In the genomic region with DNA sequence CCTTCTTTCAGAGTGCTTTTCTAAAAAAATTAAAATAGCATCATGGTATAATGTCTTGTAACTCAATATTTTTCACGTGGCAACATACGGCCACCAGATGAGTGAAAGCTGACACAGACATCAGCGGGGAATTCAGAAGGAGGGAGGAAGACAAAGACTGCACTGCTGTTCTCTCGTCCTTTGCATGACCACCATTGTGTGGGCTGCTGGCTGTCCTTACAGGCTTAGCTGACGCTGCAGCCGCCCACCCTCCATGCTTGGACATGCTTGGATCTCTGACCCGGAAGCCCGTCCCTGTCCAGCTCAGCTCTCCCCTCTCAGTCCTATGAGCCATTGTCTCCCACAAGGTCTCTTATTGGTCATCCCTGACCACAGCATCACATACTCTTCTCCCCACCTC, we compare ENCODE assay signal across 16 cellular contexts. TPM values are rescaled to one million over a fixed set of nuclear protein-coding genes. Genes with fewer than 3 reads are reported as not detected.
A peak's percentile ranks its signal among the peaks of the same experiment; 100 is the strongest.
DNase-seq lines count a peak whose midpoint lies in the region; ATAC-seq and TF ChIP-seq lines count a peak whose summit lies in the region.
"Had no signal": no experiment of that assay in that cellular context is flagged by ENCODE, and none has a peak within 500 bp of the region (broad histone marks: within the 10 kb centered on the region; RNA-seq: fewer than 3 reads in every experiment).

No MANE protein-coding gene starts in this region.

- H3K9me3 Mint-ChIP-seq in endodermal cell = peaks cover 28% of the 10 kb centered on the region
- peaks cover 26% of the 10 kb centered on the region for H3K9me3 Mint-ChIP-seq in nephron progenitor cell

- H3K4me1 Mint-ChIP-seq in endodermal cell (peaks cover 28% of the 10 kb centered on the region), nephron progenitor cell (peaks cover 30% of the 10 kb centered on the region)

- peaks cover 6% of the 10 kb centered on the region for H3K4me1 ChIP-seq in endodermal cell (ENCODE audit: control insufficient read depth, insufficient read depth, low read length)
- H3K4me1 ChIP-seq: SJSA1 had no signal

- peak overlapping the region; percentile 66 for H3K9ac ChIP-seq in endodermal cell (ENCODE audit: extremely low read depth, low read length, poor library complexity, severe bottlenecking)

- H3K36me3 Mint-ChIP-seq in endodermal cell (ENCODE audit: low read depth) (peaks cover 12% of the 10 kb centered on the region), nephron progenitor cell (ENCODE audit: low read depth) (peaks cover 4% of the 10 kb centered on the region)

- 80 to 84% methylated on average over 5 to 8 of the region's 8 CpGs for WGBS in endodermal cell (ENCODE audit: insufficient coverage in 1 of 2, insufficient read length in 1 of 2), 2 experiments

- H3K27me3 Mint-ChIP-seq in endodermal cell (ENCODE audit: insufficient read depth) = no peaks in the 10 kb centered on the region
- peaks cover 3% of the 10 kb centered on the region for H3K27me3 Mint-ChIP-seq in nephron progenitor cell (ENCODE audit: low read depth, poor library complexity)

- intact Hi-C loops in sciatic nerve (cut with DNase I) = loop anchor here (10.0 kb wide), 1 partner anchor 63 kb away; no protein-coding TSS in a partner anchor

- H3K27ac ChIP-seq in endodermal cell (ENCODE audit: low read depth, low read length) = peak overlapping the region; percentile 7
- H3K27ac ChIP-seq: SJSA1 had no signal

- no peak overlapping the region for H3K4me3 ChIP-seq in endodermal cell (ENCODE audit: low read length)
- H3K4me3 ChIP-seq: SJSA1 had no signal

- TF ChIP-seq CTCF in endodermal cell (conservative IDR thresholded peaks at IDR 0.05) = no peak
- no peak for TF ChIP-seq CTCF in nephron progenitor cell (IDR thresholded peaks at IDR 0.05)

- H3K4me3 Mint-ChIP-seq in endodermal cell = no peak overlapping the region
- H3K4me3 Mint-ChIP-seq in nephron progenitor cell = no peak overlapping the region

- no peaks in the 10 kb centered on the region for H3K36me3 ChIP-seq in endodermal cell (ENCODE audit: control insufficient read depth, insufficient read depth, low read length)
- H3K36me3 ChIP-seq: SJSA1 had no signal

- peak overlapping the region; percentile 97 for H3K27ac Mint-ChIP-seq in endodermal cell
- H3K27ac Mint-ChIP-seq in nephron progenitor cell = peak overlapping the region; percentile 70

- H3K27me3 ChIP-seq in endodermal cell (ENCODE audit: control insufficient read depth, insufficient read depth, low read length, poor library complexity, severe bottlenecking) = no peaks in the 10 kb centered on the region
- H3K27me3 ChIP-seq: SJSA1 had no signal

- H3K9me3 ChIP-seq in endodermal cell (ENCODE audit: control insufficient read depth, low read length) = peaks cover 30% of the 10 kb centered on the region
- H3K9me3 ChIP-seq: SJSA1 had no signal

- no peak for ATAC-seq in sciatic nerve
- no peak for ATAC-seq in GM18861 (IDR thresholded peaks at IDR 0.05; ENCODE audit: unreplicated experiment)
- no peak for ATAC-seq in GM21723 (IDR thresholded peaks at IDR 0.05; ENCODE audit: unreplicated experiment)
- ATAC-seq: PC-3 had no signal

- DNase-seq in EL (peak; percentile 6), endodermal cell (no peak), nephron progenitor cell (no peak), sciatic nerve (ENCODE audit: low spot score) (peak; percentile 64), cerebellum (ENCODE audit: low spot score) (no peak)
- DNase-seq: AML-193, COR-L47, DMS153, KG1, NCI-H1436, NCI-H2029 treated with DMSO at 0.1 percent for 48 hours, NCI-H510A treated with DMSO at 0.1 percent for 48 hours had no signal

RNA-seq across cellular contexts. Expression of a gene that starts 11.4 kb away (rescaled TPM):
- total RNA-seq in endodermal cell (10 to 100 TPM; 11.1 to 19.0 TPM), sciatic nerve (8.2 TPM), cerebellum (8.7 TPM)
- 3.6 TPM for polyA plus RNA-seq in endodermal cell (2013, experiment 1 of 2)
- polyA plus RNA-seq in endodermal cell (2013, experiment 2 of 2) = 3.4 TPM

Comparison
In these comparisons a context has a peak if more than half of its experiments do, and no peak if none do; other contexts are left out.
1. DNase-seq: peak in EL (single experiment) and sciatic nerve (single experiment); none in endodermal cell (single experiment), nephron progenitor cell (single experiment) and cerebellum (single experiment).